18 cellular contexts compared by ENCODE assay signal in the genomic region with DNA sequence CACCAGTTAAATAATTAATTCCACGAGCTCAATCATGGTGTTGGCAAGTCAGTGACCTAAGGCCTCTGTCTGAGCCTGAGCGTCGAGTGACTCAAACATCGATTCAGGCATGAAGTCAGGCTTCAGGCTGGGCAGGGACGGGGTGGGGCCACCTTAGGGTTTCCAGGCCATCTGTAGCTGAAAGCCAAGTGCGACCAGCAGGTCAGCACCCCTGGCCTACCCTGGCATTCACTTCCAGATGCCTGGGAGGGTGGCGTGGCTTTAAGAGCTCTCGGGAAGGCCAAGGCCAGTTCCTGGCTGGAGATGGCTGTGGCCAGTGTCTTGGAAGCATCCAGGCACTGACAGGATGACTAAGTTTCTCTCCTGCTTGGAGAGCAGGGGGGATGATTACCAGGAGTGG.
A peak's percentile ranks its signal among the peaks of the same experiment; 100 is the strongest.
DNase-seq lines count a peak whose midpoint lies in the region; ATAC-seq and TF ChIP-seq lines count a peak whose summit lies in the region.
"Had no signal": no experiment of that assay in that cellular context is flagged by ENCODE, and none has a peak within 500 bp of the region (broad histone marks: within the 10 kb centered on the region; RNA-seq: fewer than 3 reads in every experiment).

No MANE protein-coding gene starts in this region.

- TF ChIP-seq CTCF in epithelial cell of proximal tubule (conservative IDR thresholded peaks at IDR 0.05; ENCODE audit: low read depth, low read length) = no peak
- TF ChIP-seq CTCF in tibial artery (IDR thresholded peaks at IDR 0.05) = no peak

- H2BK12ac ChIP-seq in mesenchymal stem cell (ENCODE audit: low read length in 2 of 2) = no peak overlapping the region

- peaks cover 0 to 5% (median 0%) of the 10 kb centered on the region in 11 experiments; a peak in 3 of 22 replicates for H3K36me3 ChIP-seq in BLaER1 treated with 17β-estradiol and CSF1 and Interleukin-3, amounts not matched to agents 10 nM and 100 nM
- H3K36me3 ChIP-seq in mesenchymal stem cell (ENCODE audit: control insufficient read depth in 1 of 2, insufficient read depth in 2 of 2, low read depth in 1 of 2, low read length in 2 of 2) (no peaks in the 10 kb centered on the region), tibial artery (no peaks in the 10 kb centered on the region)
- H3K36me3 ChIP-seq: HAP-1, SJCRH30 had no signal

- intact Hi-C loops in tibial artery (cut with DNase I; ENCODE audit: low total_unique reads) = no loop called here

- no peak overlapping the region for H3K18ac ChIP-seq in mesenchymal stem cell (ENCODE audit: low read depth in 1 of 2, low read length in 2 of 2)

- H3K79me1 ChIP-seq in mesenchymal stem cell (replicated peaks; ENCODE audit: low read length, poor library complexity, severe bottlenecking) = no peaks in the 10 kb centered on the region

- H4K91ac ChIP-seq in mesenchymal stem cell (ENCODE audit: low read length) = no peak overlapping the region

- no peak overlapping the region for H3K4ac ChIP-seq in mesenchymal stem cell (ENCODE audit: low read depth in 1 of 2, low read length in 2 of 2)

- H3K4me2 ChIP-seq in BLaER1 treated with 17β-estradiol and CSF1 and Interleukin-3, amounts not matched to agents 10 nM and 100 nM = peak overlapping the region in 6 of 11 experiments; percentile 1 to 62 (median 26); a peak in 5 of 22 replicates
- H3K4me2 ChIP-seq in mesenchymal stem cell (ENCODE audit: low read length, poor library complexity, severe bottlenecking) = no peak overlapping the region

- H2AFZ ChIP-seq in mesenchymal stem cell (ENCODE audit: low read depth, low read length) = no peak overlapping the region

- no peak overlapping the region for H3K23ac ChIP-seq in mesenchymal stem cell (ENCODE audit: low read length in 2 of 2)

- no peak overlapping the region for H2BK5ac ChIP-seq in mesenchymal stem cell (ENCODE audit: low read depth, low read length, poor library complexity, severe bottlenecking)

- DNase-seq in epithelial cell of proximal tubule (ENCODE audit: low read depth) = peak; percentile 66
- DNase-seq in mesenchymal stem cell = no peak
- peak; percentile 42 to 77 for DNase-seq in tibial artery
- DNase-seq in NCI-H446 treated with DMSO at 0.1 percent for 48 hours (lab: John Stamatoyannopoulos, UW) = no peak
- DNase-seq in NCI-H82 (lab: John Stamatoyannopoulos, UW) = no peak
- DNase-seq: DMS79, MV-4-11, NCI-H1436, NCI-H2029 treated with DMSO at 0.1 percent for 48 hours, NCI-H524 treated with DMSO at 0.1 percent for 48 hours, OCI-M1, RPMI8226, SJCRH30 had no signal

- H4K20me1 ChIP-seq in BLaER1 treated with 17β-estradiol and CSF1 and Interleukin-3, amounts not matched to agents 10 nM and 100 nM = no peaks in the 10 kb centered on the region

- no peaks in the 10 kb centered on the region for H3K27me3 ChIP-seq in BLaER1 treated with 17β-estradiol and CSF1 and Interleukin-3, amounts not matched to agents 10 nM and 100 nM
- peaks cover 0 to 13% of the 10 kb centered on the region in 2 experiments for H3K27me3 ChIP-seq in mesenchymal stem cell (ENCODE audit: control insufficient read depth in 1 of 2, insufficient read depth in 1 of 2, low read length in 2 of 2)
- H3K27me3 ChIP-seq in tibial artery = no peaks in the 10 kb centered on the region

- H3K27ac ChIP-seq in BLaER1 treated with 17β-estradiol and CSF1 and Interleukin-3, amounts not matched to agents 10 nM and 100 nM = no peak overlapping the region
- H3K27ac ChIP-seq in mesenchymal stem cell (ENCODE audit: low read length, poor library complexity, severe bottlenecking) (no peak overlapping the region), tibial artery (no peak overlapping the region)
- H3K27ac ChIP-seq: C4-2B, SJCRH30 had no signal

- H3K9me3 ChIP-seq in BLaER1 treated with 17β-estradiol and CSF1 and Interleukin-3, amounts not matched to agents 10 nM and 100 nM (replicated peaks in 1 of 11) = peaks cover 13 to 29% (median 18%) of the 10 kb centered on the region in 11 experiments
- H3K9me3 ChIP-seq in mesenchymal stem cell (ENCODE audit: control insufficient read depth, low read length) (no peaks in the 10 kb centered on the region), tibial artery (no peaks in the 10 kb centered on the region)
- H3K9me3 ChIP-seq: HAP-1, SJCRH30 had no signal

- no peak overlapping the region for H3K14ac ChIP-seq in mesenchymal stem cell (ENCODE audit: low read length in 2 of 2)

- ATAC-seq in GM21576 (IDR thresholded peaks at IDR 0.05; ENCODE audit: unreplicated experiment) = no peak
- ATAC-seq: GM12878 had no signal

- H2AK5ac ChIP-seq in mesenchymal stem cell (ENCODE audit: low read length, severe bottlenecking) = no peak overlapping the region

- no peak overlapping the region for H3K9ac ChIP-seq in BLaER1 treated with 17β-estradiol and CSF1 and Interleukin-3, amounts not matched to agents 10 nM and 100 nM
- H3K9ac ChIP-seq in mesenchymal stem cell (ENCODE audit: low read length) = peak overlapping the region; percentile 3

- H2BK15ac ChIP-seq in mesenchymal stem cell (ENCODE audit: low read depth, poor library complexity, severe bottlenecking) = no peak overlapping the region

- no peak overlapping the region for H2BK120ac ChIP-seq in mesenchymal stem cell (ENCODE audit: low read depth, low read length)

- no peak overlapping the region for H4K8ac ChIP-seq in mesenchymal stem cell (ENCODE audit: low read length)

- WGBS in mesenchymal stem cell = 83% methylated on average over 8 of the region's 8 CpGs

- peaks cover 8 to 54% (median 47%) of the 10 kb centered on the region in 10 experiments; a peak in 19 of 20 replicates for H3K4me1 ChIP-seq in BLaER1 treated with 17β-estradiol and CSF1 and Interleukin-3, amounts not matched to agents 10 nM and 100 nM
- H3K4me1 ChIP-seq in mesenchymal stem cell (ENCODE audit: control insufficient read depth, insufficient read depth, low read depth, low read length) (peaks cover 15% of the 10 kb centered on the region), tibial artery (no peaks in the 10 kb centered on the region)
- H3K4me1 ChIP-seq: SJCRH30 had no signal

- H3K4me3 ChIP-seq in BLaER1 treated with 17β-estradiol and CSF1 and Interleukin-3, amounts not matched to agents 10 nM and 100 nM = no peak overlapping the region
- no peak overlapping the region for H3K4me3 ChIP-seq in epithelial cell of proximal tubule (ENCODE audit: low read depth, low read length)
- no peak overlapping the region for H3K4me3 ChIP-seq in mesenchymal stem cell (ENCODE audit: insufficient read depth in 1 of 2, low read depth in 1 of 2, low read length in 2 of 2)
- H3K4me3 ChIP-seq in tibial artery = no peak overlapping the region
- H3K4me3 ChIP-seq: GM12878, HAP-1, SJCRH30 had no signal

Comparison
In these comparisons a context has a peak if more than half of its experiments do, and no peak if none do; other contexts are left out.
1. DNase-seq: peak in epithelial cell of proximal tubule (single experiment) and tibial artery (2 of 2); none in mesenchymal stem cell (single experiment), NCI-H446 treated with DMSO at 0.1 percent for 48 hours (single experiment) and NCI-H82 (single experiment).